Comparison of ENCODE assay signal across 1 cellular context in the genomic region with DNA sequence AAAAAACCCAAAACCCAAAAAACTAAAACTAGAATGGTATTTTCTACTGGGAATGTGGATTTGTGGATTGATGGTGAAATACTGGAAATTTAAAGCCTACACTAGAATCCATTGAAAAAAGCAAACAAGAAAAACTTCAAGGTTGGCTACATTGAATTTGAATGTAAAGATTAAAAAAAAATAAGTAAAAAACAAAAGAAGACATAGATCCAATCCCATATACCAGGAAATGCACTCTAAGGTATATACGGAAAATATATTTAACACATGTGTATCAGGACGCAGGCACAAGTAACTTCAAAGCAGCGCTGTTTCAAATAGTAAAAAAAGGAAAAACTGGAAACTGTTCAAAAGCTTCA.
TF ChIP-seq lines count a peak whose summit lies in the region.

No MANE protein-coding gene starts in this region.

TF ChIP-seq in endothelial cell of umbilical vein, 7 proteins besides CTCF, POLR2A, EP300 and RAD21:
- TF ChIP-seq MYC (IDR thresholded peaks at IDR 0.05; ENCODE audit: low read depth, low read length) (no peak), POLR2AphosphoS5 (IDR thresholded peaks at IDR 0.05; ENCODE audit: insufficient read depth, low read depth, low read length) (no peak), GATA2 (IDR thresholded peaks at IDR 0.05; ENCODE audit: insufficient read depth, insufficient read length, low read depth, low read length) (no peak), FOS (IDR thresholded peaks at IDR 0.05; ENCODE audit: borderline replicate concordance, insufficient read depth, low read length) (no peak), JUN (IDR thresholded peaks at IDR 0.05; ENCODE audit: borderline replicate concordance, insufficient read depth, insufficient read length, low read depth) (no peak), EZH2 (IDR thresholded peaks at IDR 0.05; ENCODE audit: borderline replicate concordance, low read depth, low read length, severe bottlenecking) (no peak)
- TF ChIP-seq, protein P1, sequence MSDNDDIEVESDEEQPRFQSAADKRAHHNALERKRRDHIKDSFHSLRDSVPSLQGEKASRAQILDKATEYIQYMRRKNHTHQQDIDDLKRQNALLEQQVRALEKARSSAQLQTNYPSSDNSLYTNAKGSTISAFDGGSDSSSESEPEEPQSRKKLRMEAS (IDR thresholded peaks at IDR 0.05; ENCODE audit: insufficient read depth, insufficient read length), result no peak
